In genomic region chr12:56723889-56724659, GRCh38 we compare ENCODE assay signal across 8 cellular contexts. TPM values are rescaled to one million over a fixed set of nuclear protein-coding genes. Genes with fewer than 3 reads are reported as not detected.
DNase-seq lines count a peak whose midpoint lies in the region; ATAC-seq, FAIRE-seq and TF ChIP-seq lines count a peak whose summit lies in the region.

No MANE protein-coding gene starts in this region.

- peak overlapping the region; percentile 85 for H3K4me2 ChIP-seq in HCT116 (ENCODE audit: low read length)

- peaks cover 37% of the 10 kb centered on the region; the same call in 1 of the 2 replicates for H4K20me1 ChIP-seq in HCT116 (ENCODE audit: insufficient read depth)

- H3K27me3 ChIP-seq in HCT116 (ENCODE audit: insufficient read depth, low read length): no peaks in the 10 kb centered on the region

- CTCF ChIA-PET in HCT116 (lab: Charles Lee): no interaction called here

- H3K27me3 Mint-ChIP-seq in natural killer cell treated with Interleukin-12 subunit alpha and Interleukin-12 subunit beta and Interleukin-15 and Interleukin-18, amount 100 ng/mL, for 72 hours: no peaks in the 10 kb centered on the region

- H3K79me2 ChIP-seq in HCT116 (ENCODE audit: insufficient read depth, low read length): peaks cover 61% of the 10 kb centered on the region

- FAIRE-seq in urothelium cell line (lab: Jason Lieb, UNC) (no peak), GM19239 (lab: Jason Lieb, UNC) (no peak)

- TF ChIP-seq POLR2A in HCT116 (IDR thresholded peaks at IDR 0.05; ENCODE audit: borderline replicate concordance, extremely low read depth, insufficient read depth, insufficient read length): no peak

- H3K9me3 ChIP-seq in HCT116 (ENCODE audit: control insufficient read depth in 1 of 2, insufficient read depth in 1 of 2, low read depth in 1 of 2, low read length in 2 of 2): no peaks in the 10 kb centered on the region

- peak overlapping the region; percentile 94 to 95 for H3K27ac Mint-ChIP-seq in natural killer cell treated with Interleukin-12 subunit alpha and Interleukin-12 subunit beta and Interleukin-15 and Interleukin-18, amount 100 ng/mL, for 72 hours

- no TSS peak for BruUV-seq in HCT116 (replicated peaks; lab: Mats Ljungman, UMichigan)

- peaks cover 18 to 56% of the 10 kb centered on the region in 2 experiments for H3K36me3 ChIP-seq in HCT116 (ENCODE audit: control insufficient read depth in 1 of 2, insufficient read depth in 2 of 2, low read length in 2 of 2)

- TF ChIP-seq CTCF in HCT116 (IDR thresholded peaks at IDR 0.05 in 2 of 3, conservative IDR thresholded peaks at IDR 0.05 in 1 of 3; ENCODE audit: borderline replicate concordance in 1 of 3, insufficient read depth in 1 of 3, low read depth in 2 of 3, low read length in 2 of 3) (no peak), WI38 (IDR thresholded peaks at IDR 0.05; ENCODE audit: low read depth, low read length) (no peak)

- POLR2A ChIA-PET in HCT116 (lab: Charles Lee): interaction anchor here (0.8 kb wide), 1 partner anchor 388 kb away, joined by 3 read pairs; no protein-coding TSS in a partner anchor

- H3K9me2 ChIP-seq in HCT116 (ENCODE audit: insufficient read depth): no peaks in the 10 kb centered on the region

- TF ChIP-seq RAD21 in HCT116 (IDR thresholded peaks at IDR 0.05; ENCODE audit: low read depth): no peak

- H3K4me1 ChIP-seq in HCT116 (ENCODE audit: control insufficient read depth in 1 of 2, insufficient read depth in 2 of 2, low read length in 2 of 2): peaks cover 21 to 42% of the 10 kb centered on the region in 2 experiments; a peak in 3 of 4 replicates

- no peak overlapping the region for H2AFZ ChIP-seq in HCT116 (ENCODE audit: low read depth, low read length, poor library complexity, severe bottlenecking)

- peak overlapping the region; percentile 92 to 99 for H3K4me3 ChIP-seq in HCT116 (replicated peaks in 1 of 2; ENCODE audit: low read depth in 1 of 2, low read length in 2 of 2)
- H3K4me3 ChIP-seq in WI38 (ENCODE audit: low read depth, low read length): peak overlapping the region; percentile 100

- RAD21 ChIA-PET in HCT116 (lab: Charles Lee; ENCODE audit: low non-redundant PET in 1 of 2, low total read pairs in 2 of 2, uncharacterized antibody in 2 of 2, unreplicated experiment in 2 of 2): no interaction called here

- peak overlapping the region; percentile 91 for H3K27ac ChIP-seq in HCT116 (ENCODE audit: low read depth, low read length)

- H3K4me3 Mint-ChIP-seq in natural killer cell treated with Interleukin-12 subunit alpha and Interleukin-12 subunit beta and Interleukin-15 and Interleukin-18, amount 100 ng/mL, for 72 hours: peak overlapping the region; percentile 96

- DNase-seq in AG08395 (ENCODE audit: low spot score) (peak; percentile 66), HCT116 (ENCODE audit: low read depth, low spot score) (no peak), fibroblast of peridontal ligament (ENCODE audit: extremely low read depth) (peak; percentile 91), urothelium cell line (ENCODE audit: low spot score) (no peak), GM19239 (ENCODE audit: insufficient read length, low spot score) (no peak)
- DNase-seq in natural killer cell treated with Interleukin-12 subunit alpha and Interleukin-12 subunit beta and Interleukin-15 and Interleukin-18, amount 100 ng/mL, for 72 hours (ENCODE audit: low spot score): no peak

- intact Hi-C loops in HCT116 (cut with micrococcal nuclease): loop anchor here (2.0 kb wide), 1 partner anchor 35 kb away; the partner anchor contains the start of gene PTGES3

- H3K9me3 Mint-ChIP-seq in natural killer cell treated with Interleukin-12 subunit alpha and Interleukin-12 subunit beta and Interleukin-15 and Interleukin-18, amount 100 ng/mL, for 72 hours: no peaks in the 10 kb centered on the region

- H3K4me1 Mint-ChIP-seq in natural killer cell treated with Interleukin-12 subunit alpha and Interleukin-12 subunit beta and Interleukin-15 and Interleukin-18, amount 100 ng/mL, for 72 hours (ENCODE audit: low read depth in 2 of 2): peaks cover 47 to 60% of the 10 kb centered on the region in 2 donors

- ATAC-seq in HCT116: no peak
- ATAC-seq in natural killer cell treated with Interleukin-12 subunit alpha and Interleukin-12 subunit beta and Interleukin-15 and Interleukin-18, amount 100 ng/mL, for 72 hours: no peak
- no peak for ATAC-seq in HG02884 (IDR thresholded peaks at IDR 0.05; ENCODE audit: unreplicated experiment)

- peaks cover 49% of the 10 kb centered on the region for H3K36me3 Mint-ChIP-seq in natural killer cell treated with Interleukin-12 subunit alpha and Interleukin-12 subunit beta and Interleukin-15 and Interleukin-18, amount 100 ng/mL, for 72 hours

- H3K9ac ChIP-seq in HCT116 (ENCODE audit: low read length): peak overlapping the region; percentile 99

TF ChIP-seq in HCT116, 20 proteins besides CTCF, POLR2A, EP300 and RAD21:
- TF ChIP-seq ZFX (IDR thresholded peaks at IDR 0.05) (no peak), EZH2phosphoT487 (IDR thresholded peaks at IDR 0.05; ENCODE audit: borderline replicate concordance) (no peak), REST (IDR thresholded peaks at IDR 0.05; ENCODE audit: low read depth) (no peak)
TF ChIP-seq in HCT116: peak in this region for 0.

RNA-seq across cellular contexts. Expression of gene NACA, which starts 1.0 kb away (rescaled TPM):
- 896 TPM for total RNA-seq in HCT116 (2021; ENCODE audit: unreplicated experiment)
- 1,514 and 1,706 TPM in 2 replicates for polyA plus RNA-seq in HCT116 (2012)
- total RNA-seq in natural killer cell treated with Interleukin-12 subunit alpha and Interleukin-12 subunit beta and Interleukin-15 and Interleukin-18, amount 100 ng/mL, for 72 hours: 100 to 1,000 TPM; 322 to 563 TPM

RNA-seq across cellular contexts. Expression of gene PRIM1, which starts 28.0 kb away (rescaled TPM):
- 53.3 TPM for total RNA-seq in HCT116 (2021; ENCODE audit: unreplicated experiment)
- polyA plus RNA-seq in HCT116 (2012): 21.0 and 30.9 TPM in 2 replicates
- total RNA-seq in natural killer cell treated with Interleukin-12 subunit alpha and Interleukin-12 subunit beta and Interleukin-15 and Interleukin-18, amount 100 ng/mL, for 72 hours: 10 to 100 TPM; 33.2 to 43.5 TPM

RNA-seq across cellular contexts. Expression of gene PTGES3, which starts 36.0 kb away (rescaled TPM):
- 404 TPM for total RNA-seq in HCT116 (2021; ENCODE audit: unreplicated experiment)
- 129 and 177 TPM in 2 replicates for polyA plus RNA-seq in HCT116 (2012)
- total RNA-seq in natural killer cell treated with Interleukin-12 subunit alpha and Interleukin-12 subunit beta and Interleukin-15 and Interleukin-18, amount 100 ng/mL, for 72 hours: 100 to 1,000 TPM; 201 to 270 TPM

RNA-seq across cellular contexts. Expression of gene HSD17B6, which starts 39.0 kb away (rescaled TPM):
- total RNA-seq in HCT116 (2021; ENCODE audit: unreplicated experiment): 1.9 TPM
- 1.8 and 2.1 TPM in 2 replicates for polyA plus RNA-seq in HCT116 (2012)
- 1 to 10 TPM; 1.0 to 2.7 TPM for total RNA-seq in natural killer cell treated with Interleukin-12 subunit alpha and Interleukin-12 subunit beta and Interleukin-15 and Interleukin-18, amount 100 ng/mL, for 72 hours

Comparison
In these comparisons a context has a peak if more than half of its experiments do, and no peak if none do; other contexts are left out.
1. DNase-seq: peak in AG08395 (single experiment) and fibroblast of peridontal ligament (single experiment); none in HCT116 (single experiment), natural killer cell treated with Interleukin-12 subunit alpha and Interleukin-12 subunit beta and Interleukin-15 and Interleukin-18, amount 100 ng/mL, for 72 hours (single experiment), urothelium cell line (single experiment) and GM19239 (single experiment).